In the genomic region with DNA sequence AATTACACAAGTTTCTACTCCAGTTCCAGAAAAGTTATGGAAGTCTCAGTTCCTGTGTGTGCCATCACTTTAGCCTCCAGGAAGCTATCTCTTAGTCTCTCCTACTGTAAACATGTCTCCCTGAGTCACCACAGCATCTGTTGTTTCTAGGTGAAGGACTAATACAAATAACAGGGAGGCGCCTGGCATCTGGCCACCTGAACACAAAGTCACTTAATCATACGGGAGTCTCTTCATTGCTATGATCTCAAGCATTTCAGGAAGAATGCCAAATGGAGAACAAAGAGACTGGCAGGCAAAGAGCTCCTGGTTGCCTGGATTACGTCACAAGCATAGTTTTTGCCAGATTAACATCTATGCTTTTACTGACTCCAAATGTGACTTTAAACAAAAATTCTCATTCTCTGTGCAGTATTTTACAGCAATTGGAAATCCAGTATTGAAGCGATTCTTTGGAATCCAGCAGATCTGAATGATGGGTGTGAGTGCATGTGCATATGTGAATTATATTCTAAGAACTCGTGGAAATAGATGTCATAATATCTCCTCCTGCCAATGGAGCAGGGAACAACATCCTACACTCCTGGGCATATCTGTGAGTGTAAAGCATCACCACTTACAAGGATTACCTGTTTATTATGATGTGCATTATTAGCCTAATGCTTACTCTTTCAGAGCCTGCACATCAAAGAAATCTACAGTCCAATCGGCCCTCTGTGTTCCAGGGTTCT, we compare ENCODE assay signal across 8 cellular contexts.
DNase-seq lines count a peak whose midpoint lies in the region; ATAC-seq, FAIRE-seq and TF ChIP-seq lines count a peak whose summit lies in the region.

No MANE protein-coding gene starts in this region.

- H3K4me2 ChIP-seq in K562 (ENCODE audit: insufficient read depth, low read length) = no peak overlapping the region

- no peak for TF ChIP-seq CTCF in K562 (IDR thresholded peaks at IDR 0.05 in 2 of 3, conservative IDR thresholded peaks at IDR 0.05 in 1 of 3; ENCODE audit: insufficient read depth in 2 of 3, low read depth in 1 of 3, low read length in 3 of 3)
- TF ChIP-seq CTCF in transverse colon (IDR thresholded peaks at IDR 0.05) = no peak

- POLR2A ChIA-PET in K562 (lab: Yijun Ruan, JAX) = no interaction called here

- in situ Hi-C loops in K562 (cut with MboI) = no loop called here
- in situ Hi-C loops in transverse colon (cut with MboI; ENCODE audit: low pct_ligation_motif_present in 1 of 4, low pct_unique_long_range_greater_than_20kb in 1 of 4, low sequenced_read_pairs in 3 of 4) = no loop called here

- no peak overlapping the region for H3K9ac ChIP-seq in K562 (ENCODE audit: insufficient read depth in 1 of 2, low read depth in 2 of 2, low read length in 2 of 2)

- TF ChIP-seq EP300 in K562 (IDR thresholded peaks at IDR 0.05; ENCODE audit: low read length) (no peak), transverse colon (IDR thresholded peaks at IDR 0.05; ENCODE audit: low read depth) (no peak)

- H3K27me3 ChIP-seq in K562 (ENCODE audit: control insufficient read depth in 2 of 2, insufficient read depth in 2 of 2, low read length in 2 of 2) (no peaks in the 10 kb centered on the region), transverse colon (no peaks in the 10 kb centered on the region)

- CTCF ChIA-PET in K562 (lab: Yijun Ruan, JAX; ENCODE audit: low intra/inter-chr PET ratio) = no interaction called here

- H3K27ac ChIP-seq in K562 (ENCODE audit: extremely low read depth, low read depth, low read length) = no peak overlapping the region
- no peak overlapping the region for H3K27ac ChIP-seq in transverse colon

- no peak for FAIRE-seq in K562 (lab: Jason Lieb, UNC)

- no peak overlapping the region for H3K4me3 ChIP-seq in K562
- H3K4me3 ChIP-seq in transverse colon = no peak overlapping the region

- H3K4me1 ChIP-seq in K562 (replicated peaks in 1 of 2; ENCODE audit: control insufficient read depth in 2 of 2, insufficient read depth in 2 of 2, low read length in 2 of 2) (no peaks in the 10 kb centered on the region), transverse colon (peaks cover 0 to 5% (median 0%) of the 10 kb centered on the region in 4 donors)

- TF ChIP-seq RAD21 in K562 (CRISPR knock-in tag; conservative IDR thresholded peaks at IDR 0.05 in 1 of 2, IDR thresholded peaks at IDR 0.05 in 1 of 2) = no peak

- DNase-seq in COLO668 (lab: John Stamatoyannopoulos, UW; ENCODE audit: unreplicated experiment) (peak; percentile 93), NCI-H2107 (lab: John Stamatoyannopoulos, UW) (peak; percentile 62), K562 (ENCODE audit: extremely low read depth in 1 of 4, low spot score in 3 of 4) (no peak), kidney tubule cell (ENCODE audit: low spot score) (peak; percentile 99), transverse colon (no peak)

- no peak for TF ChIP-seq POLR2A in K562 (conservative IDR thresholded peaks at IDR 0.05)
- TF ChIP-seq POLR2A in transverse colon (IDR thresholded peaks at IDR 0.05) = no peak

- no peak for ATAC-seq in K562
- ATAC-seq in GM18858 (IDR thresholded peaks at IDR 0.05; ENCODE audit: unreplicated experiment) = no peak
- ATAC-seq in GM21423 (IDR thresholded peaks at IDR 0.05; ENCODE audit: unreplicated experiment) = no peak
- ATAC-seq in GM19397 (IDR thresholded peaks at IDR 0.05; ENCODE audit: unreplicated experiment) = no peak

- H3K79me2 ChIP-seq in K562 (ENCODE audit: control insufficient read depth, insufficient read depth, low read length) = no peaks in the 10 kb centered on the region

- H3K9me3 ChIP-seq in K562 (replicated peaks; ENCODE audit: control insufficient read depth, insufficient read depth, low read depth, low read length) (no peaks in the 10 kb centered on the region), transverse colon (no peaks in the 10 kb centered on the region)

- BruUV-seq in K562 (replicated peaks; lab: Mats Ljungman, UMichigan) = no TSS peak

- H3K9me1 ChIP-seq in K562 (ENCODE audit: control insufficient read depth, insufficient read depth, low read length) = no peaks in the 10 kb centered on the region

- 19% methylated on average over 6 of the region's 6 CpGs for WGBS in K562 (ENCODE audit: insufficient coverage, low coverage, missing lambda C conversion rate)
- WGBS in transverse colon (ENCODE audit: low coverage in 1 of 2), 2 donors = 40 to 41% methylated on average over 1 to 6 of the region's 6 CpGs

- no peaks in the 10 kb centered on the region for H3K36me3 ChIP-seq in K562 (ENCODE audit: control insufficient read depth, insufficient read depth, low read length)
- H3K36me3 ChIP-seq in transverse colon = no peaks in the 10 kb centered on the region

- H4K20me1 ChIP-seq in K562 (replicated peaks; ENCODE audit: control insufficient read depth, insufficient read depth, low read length) = no peaks in the 10 kb centered on the region

- intact Hi-C loops in K562 (cut with micrococcal nuclease) (no loop called here), transverse colon (cut with DNase I; ENCODE audit: low total_unique reads) (no loop called here)

- H2AFZ ChIP-seq in K562 (ENCODE audit: low read depth, low read length) = no peak overlapping the region

TF ChIP-seq in K562, 482 proteins besides CTCF, POLR2A, EP300 and RAD21:
- peak; percentile 76; the same call in 1 of the 2 replicates for TF ChIP-seq FOXJ2 (tag; IDR thresholded peaks at IDR 0.05)
- TF ChIP-seq ZNF592 (IDR thresholded peaks at IDR 0.05) = no peak

Comparison
In these comparisons a context has a peak if more than half of its experiments do, and no peak if none do; other contexts are left out.
1. DNase-seq: peak in COLO668 (single experiment), NCI-H2107 (single experiment) and kidney tubule cell (single experiment); none in K562 (0 of 4) and transverse colon (single experiment).